In genomic region chr5:33435893-33436490, GRCh38 we compare ENCODE assay signal across 8 cellular contexts. TPM values are rescaled to one million over a fixed set of nuclear protein-coding genes. Genes with fewer than 3 reads are reported as not detected.
A peak's percentile ranks its signal among the peaks of the same experiment; 100 is the strongest.
DNase-seq lines count a peak whose midpoint lies in the region; ATAC-seq and TF ChIP-seq lines count a peak whose summit lies in the region.
"Not testable (repeated sequence)": the region's sequence is repeated elsewhere in the genome, so short reads cannot be mapped to it uniquely, and the experiment has no call there.

No MANE protein-coding gene starts in this region.

- peak; percentile 36 to 40 for ATAC-seq in activated T-cell treated with anti-CD3 and anti-CD28 coated beads, Interleukin-2, amount 50 U/mL, for 72 hours (replicated peaks in 1 of 2)

- POLR2A ChIA-PET in GM10248 (lab: Yijun Ruan, JAX); HEK293T (lab: Yijun Ruan, JAX): not testable (repeated sequence)

- TF ChIP-seq CTCF in GM10248 (IDR thresholded peaks at IDR 0.05; ENCODE audit: control extremely low read depth, extremely low read depth, low read depth, missing control alignments), result peak; percentile 60
- TF ChIP-seq CTCF in fibroblast of mammary gland (conservative IDR thresholded peaks at IDR 0.05; ENCODE audit: control insufficient read depth, insufficient read depth, low read depth, low read length), result peak; percentile 85
- peak; percentile 88 for TF ChIP-seq CTCF in neural crest cell (conservative IDR thresholded peaks at IDR 0.05)
- peak; percentile 51 to 75 (median 64) for TF ChIP-seq CTCF in testis (IDR thresholded peaks at IDR 0.05)

- not testable (repeated sequence) for H3K4me3 ChIP-seq in fibroblast of mammary gland (ENCODE audit: control insufficient read depth, low read depth, low read length); testis

- DNase-seq in GM10248 (ENCODE audit: extremely low spot score) (peak; percentile 65), HEK293T (ENCODE audit: extremely low spot score) (peak; percentile 69), M059J (ENCODE audit: low read depth) (peak; percentile 82), RPMI7951 (ENCODE audit: low read depth) (peak; percentile 68), fibroblast of mammary gland (ENCODE audit: low read depth) (peak; percentile 79), neural crest cell (ENCODE audit: low read depth, low spot score) (peak; percentile 65), testis (peak; percentile 89)
- DNase-seq in activated T-cell treated with anti-CD3 and anti-CD28 coated beads, Interleukin-2, amount 50 U/mL, for 72 hours, result peak; percentile 69 to 72

- H3K36me3 ChIP-seq in testis (ENCODE audit: low read depth, missing control alignments), result not testable (repeated sequence)

- not testable (repeated sequence) for H3K4me3 Mint-ChIP-seq in activated T-cell treated with anti-CD3 and anti-CD28 coated beads, Interleukin-2, amount 50 U/mL, for 72 hours
- H3K4me3 Mint-ChIP-seq in neural crest cell, result peak overlapping the region; percentile 50

- H3K9me3 Mint-ChIP-seq in activated T-cell treated with anti-CD3 and anti-CD28 coated beads, Interleukin-2, amount 50 U/mL, for 72 hours; neural crest cell: not testable (repeated sequence)

- CTCF ChIA-PET in GM10248 (lab: Yijun Ruan, JAX) (interaction anchor here (0.6 to 4.9 kb wide), 17 partner anchors 9 to 547 kb away, joined by 3 to 37 read pairs (median 4); no protein-coding TSS in a partner anchor), HEK293T (lab: Yijun Ruan, JAX) (interaction anchor here (0.6 to 1.3 kb wide), 6 partner anchors 9 to 1132 kb away, joined by 3 to 5 read pairs (median 4); no protein-coding TSS in a partner anchor)

- H3K4me1 ChIP-seq in testis, result not testable (repeated sequence)

- not testable (repeated sequence) for TF ChIP-seq POLR2A in testis (IDR thresholded peaks at IDR 0.05)

- not testable (repeated sequence) for H3K9me3 ChIP-seq in testis

- 31 to 32% methylated on average over 5 of the region's 5 CpGs for WGBS in testis, 2 donors

- H3K27ac Mint-ChIP-seq in activated T-cell treated with anti-CD3 and anti-CD28 coated beads, Interleukin-2, amount 50 U/mL, for 72 hours; neural crest cell (ENCODE audit: unreplicated experiment): not testable (repeated sequence)

- H3K27ac ChIP-seq in testis, result not testable (repeated sequence)

- intact Hi-C loops in testis (cut with DNase I; ENCODE audit: low total_unique reads), result not testable (repeated sequence)

- H3K36me3 Mint-ChIP-seq in activated T-cell treated with anti-CD3 and anti-CD28 coated beads, Interleukin-2, amount 50 U/mL, for 72 hours (ENCODE audit: insufficient read depth in 2 of 2); neural crest cell (ENCODE audit: low read depth): not testable (repeated sequence)

- not testable (repeated sequence) for H3K27me3 Mint-ChIP-seq in activated T-cell treated with anti-CD3 and anti-CD28 coated beads, Interleukin-2, amount 50 U/mL, for 72 hours (ENCODE audit: low read depth); neural crest cell (ENCODE audit: low read depth)

- H3K4me1 Mint-ChIP-seq in activated T-cell treated with anti-CD3 and anti-CD28 coated beads, Interleukin-2, amount 50 U/mL, for 72 hours (ENCODE audit: low read depth); neural crest cell: not testable (repeated sequence)

- not testable (repeated sequence) for H3K27me3 ChIP-seq in testis

RNA-seq across cellular contexts. Expression of gene TARS1, which starts 4.8 kb away (rescaled TPM):
- 249 and 289 TPM in 2 replicates for total RNA-seq in M059J (2014; rRNA removed; shearing (Covaris generic))
- 172 and 195 TPM in 2 replicates for total RNA-seq in RPMI7951 (2014; rRNA removed; shearing (Covaris generic))
- 100 to 1,000 TPM; 334 to 380 TPM for total RNA-seq in activated T-cell treated with anti-CD3 and anti-CD28 coated beads, Interleukin-2, amount 50 U/mL, for 72 hours
- total RNA-seq in neural crest cell (211 and 214 TPM in 2 replicates), testis (10 to 100 TPM; 36.7 to 40.5 TPM)
- 51.1 TPM for polyA plus RNA-seq in testis (ENCODE audit: insufficient read depth, low read depth, low replicate concordance)
